Comparison of ENCODE assay signal across 8 cellular contexts in genomic region chr17:75205793-75206163, GRCh38. TPM values are rescaled to one million over a fixed set of nuclear protein-coding genes. Genes with fewer than 3 reads are reported as not detected.
DNase-seq lines count a peak whose midpoint lies in the region; ATAC-seq and TF ChIP-seq lines count a peak whose summit lies in the region.

No MANE protein-coding gene starts in this region.

- H3K4me1 ChIP-seq in CD8-positive, alpha-beta T cell (ENCODE audit: insufficient read depth, low read length), result peaks cover 19% of the 10 kb centered on the region
- H3K4me1 ChIP-seq in IMR-90 (ENCODE audit: control insufficient read depth, insufficient read depth, low read length), result no peaks in the 10 kb centered on the region; the same call in 1 of the 2 replicates

- H3K4me3 ChIP-seq in CD8-positive, alpha-beta T cell (ENCODE audit: low read depth, low read length), result peak overlapping the region; percentile 85
- H3K4me3 ChIP-seq in IMR-90 (ENCODE audit: insufficient read depth, low read depth, low read length), result peak overlapping the region; percentile 91

- no peak for TF ChIP-seq CTCF in CD8-positive, alpha-beta T cell (IDR thresholded peaks at IDR 0.05)
- TF ChIP-seq CTCF in IMR-90 (conservative IDR thresholded peaks at IDR 0.05; ENCODE audit: low read depth, low read length) (0 out of 2 replicates have a peak, but pooled peaks have one; percentile 5), chondrocyte (IDR thresholded peaks at IDR 0.05) (peak; percentile 2), natural killer cell (IDR thresholded peaks at IDR 0.05) (no peak)

- CTCF ChIA-PET in CD8-positive, alpha-beta T cell (lab: Charles Lee), result interaction anchor here (0.7 to 10.9 kb wide), 5 partner anchors 14 to 245 kb away, joined by 3 to 177 read pairs (median 3); partner anchors contain the start of gene ARMC7
- CTCF ChIA-PET in IMR-90 (lab: Yijun Ruan, JAX), result interaction anchor here (1.2 kb wide), 1 partner anchor 92 kb away, joined by 4 read pairs; no protein-coding TSS in a partner anchor

- H2BK5ac ChIP-seq in IMR-90 (ENCODE audit: low read depth, low read length, poor library complexity, severe bottlenecking), result peak overlapping the region; percentile 99

- H3K27me3 Mint-ChIP-seq in CD8-positive, alpha-beta T cell (ENCODE audit: low read depth), result no peaks in the 10 kb centered on the region
- H3K27me3 Mint-ChIP-seq in chondrocyte (ENCODE audit: low read depth) (no peaks in the 10 kb centered on the region), natural killer cell (ENCODE audit: low read depth in 2 of 2) (no peaks in the 10 kb centered on the region)

- peak overlapping the region; percentile 88 for H2AK5ac ChIP-seq in IMR-90 (ENCODE audit: low read depth, low read length)

- H4K20me1 ChIP-seq in IMR-90 (ENCODE audit: insufficient read depth, low read length), result no peaks in the 10 kb centered on the region; the same call in 1 of the 2 replicates

- 0 out of 2 replicates have a peak overlapping the region, but pooled peaks have one; percentile 99 for H2BK120ac ChIP-seq in IMR-90 (ENCODE audit: low read depth, low read length)

- intact Hi-C loops in CD8-positive, alpha-beta T cell (cut with DNase I, micrococcal nuclease), result loop anchor here (1.0 to 2.0 kb wide), 7 partner anchors 22 to 244 kb away; partner anchors contain the start of genes GGA3 (in 2 of the 2), JPT1 (in 2 of the 2), MRPS7 (in 2 of the 2) and SUMO2 (in 1 of the 2)
- intact Hi-C loops in IMR-90 (cut with micrococcal nuclease), result loop anchor here (10.0 kb wide), 1 partner anchor 141 kb away; no protein-coding TSS in a partner anchor
- intact Hi-C loops in natural killer cell (cut with micrococcal nuclease), result no loop called here

- ATAC-seq in CD8-positive, alpha-beta T cell, result peak; percentile 15
- ATAC-seq in IMR-90 (ENCODE audit: low read depth) (no peak), natural killer cell (no peak)

- peak overlapping the region; percentile 95 for H3K9ac ChIP-seq in IMR-90 (ENCODE audit: low read depth, low read length)

- H2BK15ac ChIP-seq in IMR-90 (ENCODE audit: low read depth, low read length), result no peak overlapping the region; the same call in 2 of the 3 replicates

- peak overlapping the region; percentile 96 for H2AK9ac ChIP-seq in IMR-90 (replicated peaks; ENCODE audit: low read depth, low read length, poor library complexity)

- no peaks in the 10 kb centered on the region for H3K9me1 ChIP-seq in IMR-90 (ENCODE audit: insufficient read depth, low read length)

- in situ Hi-C loops in IMR-90 (cut with MboI; ENCODE audit: low sequenced_read_pairs), result loop anchor here (10.0 kb wide), 2 partner anchors 141 to 241 kb away; no protein-coding TSS in a partner anchor

- no peaks in the 10 kb centered on the region for H3K27me3 ChIP-seq in CD8-positive, alpha-beta T cell (ENCODE audit: insufficient read depth, low read length)
- no peaks in the 10 kb centered on the region for H3K27me3 ChIP-seq in IMR-90 (ENCODE audit: control insufficient read depth, insufficient read depth, low read length)

- no peak for DNase-seq in CD8-positive, alpha-beta T cell
- DNase-seq in IMR-90 (no peak), chondrocyte (ENCODE audit: low spot score) (no peak), natural killer cell (no peak), NCI-H187 treated with DMSO at 0.1 percent for 48 hours (lab: John Stamatoyannopoulos, UW) (no peak), NCI-H2107 (lab: John Stamatoyannopoulos, UW) (no peak), AML-193 (lab: John Stamatoyannopoulos, UW) (no peak)
- DNase-seq in stimulated activated naive CD4-positive, alpha-beta T cell treated with Interleukin-2 at 50 U/mL for 16 hours (lab: John Stamatoyannopoulos, UW), result no peak

- peak overlapping the region; percentile 89 to 99 for H4K8ac ChIP-seq in IMR-90 (ENCODE audit: low read depth in 2 of 2, low read length in 2 of 2)

- dilution Hi-C loops in IMR-90 (cut with HindIII; ENCODE audit: low sequenced_read_pairs, unreplicated experiment), result no loop called here

- peak overlapping the region; percentile 99 for H3K27ac Mint-ChIP-seq in CD8-positive, alpha-beta T cell
- H3K27ac Mint-ChIP-seq in chondrocyte (ENCODE audit: unreplicated experiment) (peak overlapping the region; percentile 100), natural killer cell (peak overlapping the region; percentile 93 to 97)

- no peak for TF ChIP-seq POLR2A in IMR-90 (IDR thresholded peaks at IDR 0.05; ENCODE audit: low read depth, low read length)

- H3K14ac ChIP-seq in IMR-90 (replicated peaks; ENCODE audit: low read depth, low read length), result peak overlapping the region; percentile 98

- no peaks in the 10 kb centered on the region for H3K9me3 ChIP-seq in CD8-positive, alpha-beta T cell (ENCODE audit: low read length)
- H3K9me3 ChIP-seq in IMR-90 (ENCODE audit: control insufficient read depth, insufficient read depth, low read length), result no peaks in the 10 kb centered on the region

- peak overlapping the region; percentile 43; the same call in 1 of the 2 replicates for H3K18ac ChIP-seq in IMR-90 (ENCODE audit: low read depth, low read length)

- H3K36me3 Mint-ChIP-seq in CD8-positive, alpha-beta T cell, result peaks cover 30% of the 10 kb centered on the region
- peaks cover 8% of the 10 kb centered on the region for H3K36me3 Mint-ChIP-seq in chondrocyte (ENCODE audit: low read depth)
- no peaks in the 10 kb centered on the region for H3K36me3 Mint-ChIP-seq in natural killer cell

- POLR2A ChIA-PET in CD8-positive, alpha-beta T cell (lab: Charles Lee), result interaction anchor here (0.6 to 4.4 kb wide), 4 partner anchors 22 to 95 kb away, joined by 3 to 18 read pairs (median 4); partner anchors contain the start of genes ARMC7 and SUMO2
- POLR2A ChIA-PET in IMR-90 (lab: Charles Lee; ENCODE audit: unreplicated experiment), result no interaction called here

- peak overlapping the region; percentile 92 for H3K56ac ChIP-seq in IMR-90 (ENCODE audit: extremely low read depth, insufficient read depth, low read length)

- WGBS in IMR-90 (ENCODE audit: extremely low coverage in 2 of 2, insufficient read length in 1 of 2), 2 experiments, result 1% methylated on average over 19 of the region's 22 CpGs; no CpG with 5 or more reads in 1 of the 2 experiments

- H2BK20ac ChIP-seq in IMR-90 (ENCODE audit: low read depth, low read length), result no peak overlapping the region

- peak overlapping the region; percentile 70 for H3K27ac ChIP-seq in CD8-positive, alpha-beta T cell (ENCODE audit: low read depth, low read length)
- H3K27ac ChIP-seq in IMR-90 (ENCODE audit: insufficient read depth, low read length), result peak overlapping the region; percentile 98

- TSS peak; percentile 69 for BruUV-seq in IMR-90 (replicated peaks; lab: Mats Ljungman, UMichigan)

- peak overlapping the region; percentile 94 for H3K4me3 Mint-ChIP-seq in CD8-positive, alpha-beta T cell
- H3K4me3 Mint-ChIP-seq in chondrocyte (ENCODE audit: unreplicated experiment), result peak overlapping the region; percentile 91
- peak overlapping the region; percentile 96 for H3K4me3 Mint-ChIP-seq in natural killer cell

- H3K36me3 ChIP-seq in CD8-positive, alpha-beta T cell (ENCODE audit: insufficient read depth, low read length), result peaks cover 8% of the 10 kb centered on the region
- H3K36me3 ChIP-seq in IMR-90 (ENCODE audit: control insufficient read depth, insufficient read depth, low read length), result peaks cover 6% of the 10 kb centered on the region; the same call in 1 of the 2 replicates

- no peak for TF ChIP-seq RAD21 in IMR-90 (IDR thresholded peaks at IDR 0.05; ENCODE audit: low read length)

- H3K4me1 Mint-ChIP-seq in CD8-positive, alpha-beta T cell (ENCODE audit: low read depth), result peaks cover 23% of the 10 kb centered on the region
- peaks cover 28% of the 10 kb centered on the region for H3K4me1 Mint-ChIP-seq in chondrocyte (ENCODE audit: low read depth)
- peaks cover 20 to 28% of the 10 kb centered on the region in 2 donors for H3K4me1 Mint-ChIP-seq in natural killer cell

- H4K5ac ChIP-seq in IMR-90 (ENCODE audit: low read depth, low read length), result peak overlapping the region; percentile 79

- peak overlapping the region; percentile 95 for H3K23ac ChIP-seq in IMR-90 (ENCODE audit: low read depth, low read length)

- no peaks in the 10 kb centered on the region for H3K9me3 Mint-ChIP-seq in CD8-positive, alpha-beta T cell
- no peaks in the 10 kb centered on the region for H3K9me3 Mint-ChIP-seq in chondrocyte (ENCODE audit: low read depth)
- H3K9me3 Mint-ChIP-seq in natural killer cell, result no peaks in the 10 kb centered on the region

- H3K79me1 ChIP-seq in IMR-90 (ENCODE audit: low read depth in 1 of 2, low read length in 2 of 2), result peaks cover 3 to 17% of the 10 kb centered on the region in 2 experiments; a peak in 3 of 4 replicates

- peak overlapping the region; percentile 84 for H3K4me2 ChIP-seq in IMR-90 (ENCODE audit: low read depth, low read length)

- peak overlapping the region; percentile 100 for H4K91ac ChIP-seq in IMR-90 (ENCODE audit: insufficient read depth, low read depth, low read length)

- peak overlapping the region; percentile 100 for H2AFZ ChIP-seq in IMR-90 (replicated peaks; ENCODE audit: low read length, poor library complexity)

- peak overlapping the region; percentile 89 for H3K4ac ChIP-seq in IMR-90 (ENCODE audit: low read depth, low read length)

RNA-seq across cellular contexts. Expression of gene NUP85, which starts 0.3 kb away (rescaled TPM):
- total RNA-seq in CD8-positive, alpha-beta T cell, result 10 to 100 TPM; 57.4 to 65.3 TPM
- 26.7 and 29.4 TPM in 2 replicates for total RNA-seq in IMR-90 (2012; rRNA removed)
- 54.4 and 59.3 TPM in 2 replicates for polyA plus RNA-seq in IMR-90 (2012; rRNA removed)
- polyA plus RNA-seq in IMR-90 (2012; cell fraction: cytosol; rRNA removed), result 43.9 and 54.4 TPM in 2 replicates
- polyA plus RNA-seq in IMR-90 (2012; cell fraction: nucleus; rRNA removed; ENCODE audit: low replicate concordance), result 198 and 233 TPM in 2 replicates
- 36.7 to 63.9 TPM (median 41.3 TPM) in 3 replicates for total RNA-seq in chondrocyte
- total RNA-seq in natural killer cell, result 10 to 100 TPM; 71.1 to 78.1 (median 77.0) TPM

RNA-seq across cellular contexts. Expression of gene SUMO2, which starts 23.0 kb away (rescaled TPM):
- 100 to 1,000 TPM; 192 to 203 TPM for total RNA-seq in CD8-positive, alpha-beta T cell
- total RNA-seq in IMR-90 (2012; rRNA removed) (71.3 and 133 TPM in 2 replicates), chondrocyte (307 to 347 TPM (median 312 TPM) in 3 replicates), natural killer cell (100 to 1,000 TPM; 240 to 294 (median 250) TPM)
- polyA plus RNA-seq in IMR-90 (2012; rRNA removed), result 75.5 and 83.7 TPM in 2 replicates
- 40.3 and 59.1 TPM in 2 replicates for polyA plus RNA-seq in IMR-90 (2012; cell fraction: cytosol; rRNA removed)
- polyA plus RNA-seq in IMR-90 (2012; cell fraction: nucleus; rRNA removed; ENCODE audit: low replicate concordance), result 7.6 and 30.4 TPM in 2 replicates

RNA-seq across cellular contexts. Expression of gene JPT1, which starts 51.5 kb away (rescaled TPM):
- total RNA-seq in CD8-positive, alpha-beta T cell, result 10 to 100 TPM; 15.1 to 17.3 TPM
- total RNA-seq in IMR-90 (2012; rRNA removed) (118 and 127 TPM in 2 replicates), chondrocyte (78.6 to 90.4 TPM (median 86.4 TPM) in 3 replicates), natural killer cell (10 to 100 TPM; 45.0 to 54.8 (median 50.5) TPM)
- 236 and 272 TPM in 2 replicates for polyA plus RNA-seq in IMR-90 (2012; rRNA removed)
- 333 and 450 TPM in 2 replicates for polyA plus RNA-seq in IMR-90 (2012; cell fraction: cytosol; rRNA removed)
- 92.9 and 111 TPM in 2 replicates for polyA plus RNA-seq in IMR-90 (2012; cell fraction: nucleus; rRNA removed; ENCODE audit: low replicate concordance)

RNA-seq across cellular contexts. Expression of gene GGA3, which starts 55.6 kb away (rescaled TPM):
- total RNA-seq in CD8-positive, alpha-beta T cell, result 100 to 1,000 TPM; 103 to 107 TPM
- total RNA-seq in IMR-90 (2012; rRNA removed) (12.8 and 15.1 TPM in 2 replicates), chondrocyte (26.9 to 30.3 TPM (median 28.4 TPM) in 3 replicates), natural killer cell (10 to 100 TPM; 78.1 to 97.3 (median 94.0) TPM)
- 35.2 and 37.7 TPM in 2 replicates for polyA plus RNA-seq in IMR-90 (2012; rRNA removed)
- 11.8 and 16.9 TPM in 2 replicates for polyA plus RNA-seq in IMR-90 (2012; cell fraction: cytosol; rRNA removed)
- 173 and 223 TPM in 2 replicates for polyA plus RNA-seq in IMR-90 (2012; cell fraction: nucleus; rRNA removed; ENCODE audit: low replicate concordance)

RNA-seq across cellular contexts. Expression of gene MRPS7, which starts 55.9 kb away (rescaled TPM):
- total RNA-seq in CD8-positive, alpha-beta T cell, result 10 to 100 TPM; 42.0 to 43.9 TPM
- total RNA-seq in IMR-90 (2012; rRNA removed) (55.9 and 62.5 TPM in 2 replicates), chondrocyte (38.2 to 49.5 TPM (median 41.1 TPM) in 3 replicates), natural killer cell (10 to 100 TPM; 27.3 to 29.4 (median 27.9) TPM)
- 60.5 and 70.3 TPM in 2 replicates for polyA plus RNA-seq in IMR-90 (2012; rRNA removed)
- 35.4 and 53.8 TPM in 2 replicates for polyA plus RNA-seq in IMR-90 (2012; cell fraction: cytosol; rRNA removed)
- polyA plus RNA-seq in IMR-90 (2012; cell fraction: nucleus; rRNA removed; ENCODE audit: low replicate concordance), result 22.2 and 34.6 TPM in 2 replicates

Comparison
In these comparisons a context has a peak if more than half of its experiments do, and no peak if none do; other contexts are left out.
1. CTCF ChIP-seq: peak in IMR-90 (single experiment) and chondrocyte (single experiment); none in CD8-positive, alpha-beta T cell (single experiment) and natural killer cell (single experiment).
2. Peak in every context shown above with its lines, with median percentiles within 50 percentile points of each other: H3K27ac Mint-ChIP-seq and H3K4me3 Mint-ChIP-seq.